In the genomic region with DNA sequence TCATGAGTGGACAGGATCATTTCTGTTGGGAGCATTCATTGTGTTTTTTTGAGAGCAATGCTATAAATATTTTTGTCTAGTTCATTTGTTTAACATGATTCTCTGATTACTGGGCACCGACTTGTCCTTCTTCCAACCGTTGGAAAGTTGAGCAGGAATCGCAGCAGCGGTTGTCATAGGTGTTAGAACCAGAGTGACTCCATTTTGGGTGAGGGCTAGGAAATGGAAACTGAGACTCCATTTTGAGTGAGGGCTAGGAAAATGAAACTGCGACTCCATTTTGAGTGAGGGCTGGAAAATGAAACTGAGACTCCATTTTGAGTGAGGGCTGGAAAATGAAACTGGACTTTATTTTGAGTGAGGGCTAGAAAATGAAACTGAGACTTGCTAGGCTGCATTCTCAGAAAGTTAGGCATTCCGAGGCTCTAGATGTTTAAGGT, we compare ENCODE assay signal across 7 cellular contexts.
A peak's percentile ranks its signal among the peaks of the same experiment; 100 is the strongest.
DNase-seq lines count a peak whose midpoint lies in the region; ATAC-seq and TF ChIP-seq lines count a peak whose summit lies in the region.

No MANE protein-coding gene starts in this region.

- H2BK120ac ChIP-seq in IMR-90 (ENCODE audit: low read depth, low read length): no peak overlapping the region

- H3K36me3 Mint-ChIP-seq in activated naive CD8-positive, alpha-beta T cell treated with anti-CD3 and anti-CD28 coated beads for 36 hours: peaks cover 39% of the 10 kb centered on the region
- no peaks in the 10 kb centered on the region for H3K36me3 Mint-ChIP-seq in chondrocyte (ENCODE audit: low read depth)

- DNase-seq in IMR-90 (peak; percentile 35), KG1 (lab: John Stamatoyannopoulos, UW) (no peak), chondrocyte (ENCODE audit: low spot score) (no peak), Right ventricle myocardium superior (no peak)
- peak; percentile 21 for DNase-seq in activated naive CD8-positive, alpha-beta T cell treated with anti-CD3 and anti-CD28 coated beads for 36 hours

- H3K27me3 ChIP-seq in IMR-90 (ENCODE audit: control insufficient read depth, insufficient read depth, low read length): no peaks in the 10 kb centered on the region

- H3K9me3 Mint-ChIP-seq in activated naive CD8-positive, alpha-beta T cell treated with anti-CD3 and anti-CD28 coated beads for 36 hours: peaks cover 31% of the 10 kb centered on the region
- H3K9me3 Mint-ChIP-seq in chondrocyte (ENCODE audit: low read depth): no peaks in the 10 kb centered on the region

- intact Hi-C loops in IMR-90 (cut with micrococcal nuclease): no loop called here
- intact Hi-C loops in Right ventricle myocardium superior (cut with DNase I): no loop called here

- no peaks in the 10 kb centered on the region for H3K79me1 ChIP-seq in IMR-90 (ENCODE audit: low read depth in 1 of 2, low read length in 2 of 2)

- in situ Hi-C loops in IMR-90 (cut with MboI; ENCODE audit: low sequenced_read_pairs): no loop called here

- no peak overlapping the region for H3K4ac ChIP-seq in IMR-90 (ENCODE audit: low read depth, low read length)

- H3K27ac ChIP-seq in IMR-90 (ENCODE audit: insufficient read depth, low read length): no peak overlapping the region

- H3K4me1 ChIP-seq in IMR-90 (ENCODE audit: control insufficient read depth, insufficient read depth, low read length): no peaks in the 10 kb centered on the region

- H2AK5ac ChIP-seq in IMR-90 (ENCODE audit: low read depth, low read length): no peak overlapping the region

- no peak overlapping the region for H3K56ac ChIP-seq in IMR-90 (ENCODE audit: extremely low read depth, insufficient read depth, low read length)

- H3K27ac Mint-ChIP-seq in activated naive CD8-positive, alpha-beta T cell treated with anti-CD3 and anti-CD28 coated beads for 36 hours: peak overlapping the region; percentile 82
- no peak overlapping the region for H3K27ac Mint-ChIP-seq in chondrocyte (ENCODE audit: unreplicated experiment)

- no peak overlapping the region; the same call in 1 of the 2 replicates for H3K4me3 ChIP-seq in IMR-90 (ENCODE audit: insufficient read depth, low read depth, low read length)

- no peaks in the 10 kb centered on the region for H3K36me3 ChIP-seq in IMR-90 (ENCODE audit: control insufficient read depth, insufficient read depth, low read length)

- H4K8ac ChIP-seq in IMR-90 (ENCODE audit: low read depth in 2 of 2, low read length in 2 of 2): no peak overlapping the region

- no peak overlapping the region for H3K23ac ChIP-seq in IMR-90 (ENCODE audit: low read depth, low read length)

- no peaks in the 10 kb centered on the region for H3K9me3 ChIP-seq in IMR-90 (ENCODE audit: control insufficient read depth, insufficient read depth, low read length)

- H4K91ac ChIP-seq in IMR-90 (ENCODE audit: insufficient read depth, low read depth, low read length): no peak overlapping the region

- H3K4me2 ChIP-seq in IMR-90 (ENCODE audit: low read depth, low read length): peak overlapping the region; percentile 50; the same call in 1 of the 2 replicates

- H3K4me1 Mint-ChIP-seq in activated naive CD8-positive, alpha-beta T cell treated with anti-CD3 and anti-CD28 coated beads for 36 hours: peaks cover 35% of the 10 kb centered on the region
- no peaks in the 10 kb centered on the region for H3K4me1 Mint-ChIP-seq in chondrocyte (ENCODE audit: low read depth)

- H3K14ac ChIP-seq in IMR-90 (replicated peaks; ENCODE audit: low read depth, low read length): no peak overlapping the region

- H3K4me3 Mint-ChIP-seq in activated naive CD8-positive, alpha-beta T cell treated with anti-CD3 and anti-CD28 coated beads for 36 hours: no peak overlapping the region
- no peak overlapping the region for H3K4me3 Mint-ChIP-seq in chondrocyte (ENCODE audit: unreplicated experiment)

- H2BK5ac ChIP-seq in IMR-90 (ENCODE audit: low read depth, low read length, poor library complexity, severe bottlenecking): no peak overlapping the region

- peak overlapping the region; percentile 74; the same call in 1 of the 2 replicates for H4K5ac ChIP-seq in IMR-90 (ENCODE audit: low read depth, low read length)

- CTCF ChIA-PET in IMR-90 (lab: Yijun Ruan, JAX): no interaction called here

- no TSS peak for BruUV-seq in IMR-90 (replicated peaks; lab: Mats Ljungman, UMichigan)

- H3K27me3 Mint-ChIP-seq in activated naive CD8-positive, alpha-beta T cell treated with anti-CD3 and anti-CD28 coated beads for 36 hours: peaks cover 5% of the 10 kb centered on the region
- H3K27me3 Mint-ChIP-seq in chondrocyte (ENCODE audit: low read depth): peaks cover 21% of the 10 kb centered on the region

- 86% methylated on average over 1 of the region's 6 CpGs; no CpG with 5 or more reads in 1 of the 2 experiments for WGBS in IMR-90 (ENCODE audit: extremely low coverage in 2 of 2, insufficient read length in 1 of 2), 2 experiments

- no peak for TF ChIP-seq POLR2A in IMR-90 (IDR thresholded peaks at IDR 0.05; ENCODE audit: low read depth, low read length)

- dilution Hi-C loops in IMR-90 (cut with HindIII; ENCODE audit: low sequenced_read_pairs, unreplicated experiment): no loop called here

- no peak for TF ChIP-seq RAD21 in IMR-90 (IDR thresholded peaks at IDR 0.05; ENCODE audit: low read length)

- H3K9me1 ChIP-seq in IMR-90 (ENCODE audit: insufficient read depth, low read length): no peaks in the 10 kb centered on the region

- ATAC-seq in GM18511 (IDR thresholded peaks at IDR 0.05; ENCODE audit: unreplicated experiment): peak; percentile 94
- peak; percentile 93 for ATAC-seq in GM21717 (IDR thresholded peaks at IDR 0.05; ENCODE audit: unreplicated experiment)
- ATAC-seq in IMR-90 (ENCODE audit: low read depth): peak; percentile 77
- no peak for ATAC-seq in Right ventricle myocardium superior (ENCODE audit: poor library complexity)

- H2AK9ac ChIP-seq in IMR-90 (replicated peaks; ENCODE audit: low read depth, low read length, poor library complexity): no peak overlapping the region

- POLR2A ChIA-PET in IMR-90 (lab: Charles Lee; ENCODE audit: unreplicated experiment): no interaction called here

- no peaks in the 10 kb centered on the region for H4K20me1 ChIP-seq in IMR-90 (ENCODE audit: insufficient read depth, low read length)

- no peak for TF ChIP-seq CTCF in IMR-90 (conservative IDR thresholded peaks at IDR 0.05; ENCODE audit: low read depth, low read length)
- TF ChIP-seq CTCF in chondrocyte (IDR thresholded peaks at IDR 0.05): no peak

- H3K9ac ChIP-seq in IMR-90 (ENCODE audit: low read depth, low read length): no peak overlapping the region

- H2BK20ac ChIP-seq in IMR-90 (ENCODE audit: low read depth, low read length): no peak overlapping the region

- no peak overlapping the region for H2AFZ ChIP-seq in IMR-90 (replicated peaks; ENCODE audit: low read length, poor library complexity)

- no peak overlapping the region for H2BK15ac ChIP-seq in IMR-90 (ENCODE audit: low read depth, low read length)

- H3K18ac ChIP-seq in IMR-90 (ENCODE audit: low read depth, low read length): no peak overlapping the region

TF ChIP-seq in IMR-90, 13 proteins besides CTCF, POLR2A, EP300 and RAD21:
- no peak for TF ChIP-seq CHD1 (IDR thresholded peaks at IDR 0.05; ENCODE audit: low read depth, low read length)
- no peak for TF ChIP-seq BHLHE40 (IDR thresholded peaks at IDR 0.05; ENCODE audit: low read depth, low read length)
- TF ChIP-seq RFX5 (IDR thresholded peaks at IDR 0.05; ENCODE audit: low read depth, low read length): no peak
- no peak for TF ChIP-seq CEBPB (IDR thresholded peaks at IDR 0.05; ENCODE audit: low read depth, low read length)
- no peak for TF ChIP-seq SMC3 (IDR thresholded peaks at IDR 0.05; ENCODE audit: low read depth, low read length)
- TF ChIP-seq MXI1 (IDR thresholded peaks at IDR 0.05; ENCODE audit: borderline replicate concordance, low read depth, low read length): no peak
- TF ChIP-seq, protein P1, sequence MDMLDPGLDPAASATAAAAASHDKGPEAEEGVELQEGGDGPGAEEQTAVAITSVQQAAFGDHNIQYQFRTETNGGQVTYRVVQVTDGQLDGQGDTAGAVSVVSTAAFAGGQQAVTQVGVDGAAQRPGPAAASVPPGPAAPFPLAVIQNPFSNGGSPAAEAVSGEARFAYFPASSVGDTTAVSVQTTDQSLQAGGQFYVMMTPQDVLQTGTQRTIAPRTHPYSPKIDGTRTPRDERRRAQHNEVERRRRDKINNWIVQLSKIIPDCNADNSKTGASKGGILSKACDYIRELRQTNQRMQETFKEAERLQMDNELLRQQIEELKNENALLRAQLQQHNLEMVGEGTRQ (IDR thresholded peaks at IDR 0.05; ENCODE audit: low read depth, low read length): no peak
- TF ChIP-seq NFE2L2 (IDR thresholded peaks at IDR 0.05; ENCODE audit: low read depth, low read length): no peak
- no peak for TF ChIP-seq RCOR1 (IDR thresholded peaks at IDR 0.05; ENCODE audit: insufficient replicate concordance, low read length)
- TF ChIP-seq MAZ (IDR thresholded peaks at IDR 0.05; ENCODE audit: borderline replicate concordance, low read depth, low read length): no peak
- TF ChIP-seq, protein P2, sequence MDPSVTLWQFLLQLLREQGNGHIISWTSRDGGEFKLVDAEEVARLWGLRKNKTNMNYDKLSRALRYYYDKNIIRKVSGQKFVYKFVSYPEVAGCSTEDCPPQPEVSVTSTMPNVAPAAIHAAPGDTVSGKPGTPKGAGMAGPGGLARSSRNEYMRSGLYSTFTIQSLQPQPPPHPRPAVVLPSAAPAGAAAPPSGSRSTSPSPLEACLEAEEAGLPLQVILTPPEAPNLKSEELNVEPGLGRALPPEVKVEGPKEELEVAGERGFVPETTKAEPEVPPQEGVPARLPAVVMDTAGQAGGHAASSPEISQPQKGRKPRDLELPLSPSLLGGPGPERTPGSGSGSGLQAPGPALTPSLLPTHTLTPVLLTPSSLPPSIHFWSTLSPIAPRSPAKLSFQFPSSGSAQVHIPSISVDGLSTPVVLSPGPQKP (IDR thresholded peaks at IDR 0.05; ENCODE audit: borderline replicate concordance, low read depth, low read length): no peak
- no peak for TF ChIP-seq MAFK (IDR thresholded peaks at IDR 0.05; ENCODE audit: low read depth, low read length)
- no peak for TF ChIP-seq FOS (IDR thresholded peaks at IDR 0.05; ENCODE audit: low read depth, low read length)

Comparison
In these comparisons a context has a peak if more than half of its experiments do, and no peak if none do; other contexts are left out.
1. DNase-seq: peak in IMR-90 (single experiment) and activated naive CD8-positive, alpha-beta T cell treated with anti-CD3 and anti-CD28 coated beads for 36 hours (single experiment); none in KG1 (single experiment), chondrocyte (single experiment) and Right ventricle myocardium superior (single experiment).